ENCODE assay signal across 8 cellular contexts in the genomic region with DNA sequence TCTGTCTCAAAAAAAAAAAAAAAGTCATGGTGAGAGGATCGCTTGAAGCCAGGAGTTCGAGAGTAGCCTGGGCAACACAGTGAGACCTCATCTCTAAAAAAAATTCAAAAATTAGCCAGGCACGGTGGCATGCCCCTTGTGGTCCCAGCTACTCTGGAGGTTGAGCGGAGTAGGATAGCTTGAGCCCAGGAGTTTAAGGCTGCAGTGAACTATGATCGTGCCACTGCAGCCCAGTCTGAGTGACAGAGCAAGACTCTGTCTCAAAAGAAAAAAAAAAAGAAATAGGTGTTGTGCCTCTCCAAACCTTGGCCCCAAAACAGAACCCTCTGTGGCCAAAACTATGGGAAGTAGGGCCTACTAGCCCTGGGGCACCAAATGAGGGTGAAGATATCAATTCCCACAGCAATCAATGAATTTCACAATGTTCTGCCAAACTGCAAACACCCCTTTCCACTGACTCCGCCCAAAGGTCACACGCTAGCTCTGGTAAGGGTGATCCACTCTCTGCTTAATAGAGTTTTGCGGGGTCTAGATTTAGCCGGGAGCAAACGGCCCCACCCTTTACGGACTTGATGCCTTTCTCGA. TPM values are rescaled to one million over a fixed set of nuclear protein-coding genes. Genes with fewer than 3 reads are reported as not detected.
DNase-seq lines count a peak whose midpoint lies in the region; ATAC-seq and TF ChIP-seq lines count a peak whose summit lies in the region.

No MANE protein-coding gene starts in this region.

- CTCF ChIA-PET in AG04449 (lab: Yijun Ruan, JAX) = interaction anchor here (1.1 kb wide), 1 partner anchor 9 kb away, joined by 4 read pairs; no protein-coding TSS in a partner anchor

- H3K27ac Mint-ChIP-seq in IgD-negative memory B cell = peak overlapping the region; percentile 71 to 97 (median 85)
- peak overlapping the region; percentile 73 for H3K27ac Mint-ChIP-seq in central memory CD8-positive, alpha-beta T cell (ENCODE audit: low read depth)

- no peak overlapping the region for H3K9ac ChIP-seq in muscle layer of colon (ENCODE audit: low read length)

- no peaks in the 10 kb centered on the region for H3K36me3 ChIP-seq in muscle layer of colon (ENCODE audit: insufficient read depth, low read length)

- DNase-seq in AG04449 (ENCODE audit: low read depth, low spot score) = no peak
- no peak for DNase-seq in central memory CD8-positive, alpha-beta T cell (ENCODE audit: low spot score in 2 of 2)
- no peak for DNase-seq in HuH-7.5 (ENCODE audit: low spot score)
- DNase-seq in HK-2 (ENCODE audit: unreplicated experiment) = no peak
- no peak for DNase-seq in NCI-H2196 treated with DMSO at 0.1 percent for 48 hours (lab: John Stamatoyannopoulos, UW; ENCODE audit: unreplicated experiment)

- no peak for TF ChIP-seq CTCF in AG04449 (IDR thresholded peaks at IDR 0.05; ENCODE audit: insufficient read depth, low read length, missing control alignments)

- peak overlapping the region; percentile 84 to 94 (median 86) for H3K4me3 Mint-ChIP-seq in IgD-negative memory B cell
- H3K4me3 Mint-ChIP-seq in central memory CD8-positive, alpha-beta T cell = peak overlapping the region; percentile 77

- ATAC-seq in central memory CD8-positive, alpha-beta T cell (replicated peaks; ENCODE audit: extremely low read depth, poor library complexity, severe bottlenecking) = peak; percentile 31
- no peak for ATAC-seq in HG02938 (IDR thresholded peaks at IDR 0.05; ENCODE audit: unreplicated experiment)

- H3K4me3 ChIP-seq in AG04449 (ENCODE audit: low read depth, low read length) = peak overlapping the region; percentile 49
- H3K4me3 ChIP-seq in muscle layer of colon (ENCODE audit: low read depth in 1 of 2, low read length in 2 of 2) = peak overlapping the region; percentile 20 to 70

- POLR2A ChIA-PET in AG04449 (lab: Yijun Ruan, JAX) = no interaction called here

- H3K27me3 ChIP-seq in muscle layer of colon (ENCODE audit: control insufficient read depth in 1 of 2, insufficient read depth in 2 of 2, low read length in 2 of 2) = no peaks in the 10 kb centered on the region

- no peaks in the 10 kb centered on the region for H3K27me3 Mint-ChIP-seq in IgD-negative memory B cell
- no peaks in the 10 kb centered on the region for H3K27me3 Mint-ChIP-seq in central memory CD8-positive, alpha-beta T cell

- peaks cover 2% of the 10 kb centered on the region for H3K36me3 Mint-ChIP-seq in IgD-negative memory B cell
- H3K36me3 Mint-ChIP-seq in central memory CD8-positive, alpha-beta T cell (ENCODE audit: insufficient read depth) = peaks cover 6% of the 10 kb centered on the region

- H3K4me1 Mint-ChIP-seq in IgD-negative memory B cell = peaks cover 13 to 23% (median 17%) of the 10 kb centered on the region in 3 donors
- peaks cover 6% of the 10 kb centered on the region for H3K4me1 Mint-ChIP-seq in central memory CD8-positive, alpha-beta T cell

- no peaks in the 10 kb centered on the region for H3K9me3 ChIP-seq in muscle layer of colon (ENCODE audit: low read length)

- H3K9me3 Mint-ChIP-seq in IgD-negative memory B cell = no peaks in the 10 kb centered on the region
- H3K9me3 Mint-ChIP-seq in central memory CD8-positive, alpha-beta T cell = no peaks in the 10 kb centered on the region

- H3K27ac ChIP-seq in muscle layer of colon (ENCODE audit: low read depth, low read length) = peak overlapping the region; percentile 50

- peaks cover 16% of the 10 kb centered on the region for H3K4me1 ChIP-seq in muscle layer of colon (ENCODE audit: insufficient read depth, low read length)

RNA-seq across cellular contexts. Expression of a gene that starts 16.9 kb away (rescaled TPM):
- polyA plus RNA-seq in IgD-negative memory B cell = not detected

RNA-seq across cellular contexts. Expression of a gene that starts 32.1 kb away (rescaled TPM):
- 4.1 TPM for polyA plus RNA-seq in IgD-negative memory B cell

RNA-seq across cellular contexts. Expression of a gene that starts 33.8 kb away (rescaled TPM):
- 3.5 TPM for polyA plus RNA-seq in IgD-negative memory B cell
